In the genomic region with DNA sequence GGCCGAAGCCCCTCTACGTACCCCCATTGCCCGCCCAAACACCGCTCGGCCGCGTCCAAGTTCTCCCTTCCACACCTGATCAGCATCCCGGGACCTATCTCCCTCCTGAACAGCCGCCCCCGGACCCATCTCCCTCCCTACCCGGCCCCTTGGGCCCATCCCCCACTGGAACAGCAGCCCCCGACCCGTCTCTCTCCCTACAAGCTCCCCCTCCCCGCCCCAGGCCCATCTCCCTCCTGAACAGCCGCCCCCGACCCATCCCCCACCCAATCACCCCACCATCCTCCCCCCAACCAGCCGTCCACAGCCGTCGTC, we compare ENCODE assay signal across 13 cellular contexts. TPM values are rescaled to one million over a fixed set of nuclear protein-coding genes. Genes with fewer than 3 reads are reported as not detected.
A peak's percentile ranks its signal among the peaks of the same experiment; 100 is the strongest.
DNase-seq lines count a peak whose midpoint lies in the region; ATAC-seq and TF ChIP-seq lines count a peak whose summit lies in the region.
"Had no signal": no experiment of that assay in that cellular context is flagged by ENCODE, and none has a peak within 500 bp of the region (broad histone marks: within the 10 kb centered on the region; RNA-seq: fewer than 3 reads in every experiment).

No MANE protein-coding gene starts in this region.

- H3K9ac ChIP-seq in BLaER1, result peak overlapping the region; percentile 83
- no peak overlapping the region for H3K9ac ChIP-seq in iPS-15b (ENCODE audit: low read depth, low read length)

- TF ChIP-seq CTCF in WTC11 (IDR thresholded peaks at IDR 0.05) (no peak), retinal pigment epithelial cell (conservative IDR thresholded peaks at IDR 0.05; ENCODE audit: low read depth, low read length) (no peak)

- H3K4me3 ChIP-seq in BLaER1, result peak overlapping the region; percentile 78
- H3K4me3 ChIP-seq in iPS-15b (ENCODE audit: low read depth, low read length), result peak overlapping the region; percentile 18
- H3K4me3 ChIP-seq in retinal pigment epithelial cell (ENCODE audit: low read length), result peak overlapping the region; percentile 40
- H3K4me3 ChIP-seq in naive thymus-derived CD4-positive, alpha-beta T cell (ENCODE audit: low read length), result no peak overlapping the region
- H3K4me3 ChIP-seq: colonic mucosa had no signal

- no peaks in the 10 kb centered on the region for H4K20me1 ChIP-seq in BLaER1

- POLR2A ChIA-PET in WTC11 (lab: Charles Lee), result interaction anchor here (0.5 to 1.0 kb wide), 2 partner anchors 9 to 102 kb away, joined by 3 read pairs; no protein-coding TSS in a partner anchor
- POLR2A ChIA-PET in naive thymus-derived CD4-positive, alpha-beta T cell (lab: Charles Lee), result no interaction called here
- POLR2A ChIA-PET in activated CD4-positive, alpha-beta T cell treated with anti-CD3 and anti-CD28 coated beads for 36 hours (lab: Charles Lee), result no interaction called here

- H3K4me2 ChIP-seq in BLaER1, result peak overlapping the region; percentile 80

- in situ Hi-C loops in ACHN (cut with HindIII; ENCODE audit: low pct_ligation_motif_present, low pct_unique_long_range_greater_than_20kb, low sequenced_read_pairs), result no loop called here

- H3K9me3 ChIP-seq in BLaER1 (no peaks in the 10 kb centered on the region), iPS-15b (ENCODE audit: control insufficient read depth, insufficient read depth, low read length) (no peaks in the 10 kb centered on the region), T-helper 17 cell (ENCODE audit: control insufficient read depth, low read length, poor library complexity, severe bottlenecking) (peaks cover 5% of the 10 kb centered on the region)
- peaks cover 0 to 54% (median 0%) of the 10 kb centered on the region in 3 experiments for H3K9me3 ChIP-seq in naive thymus-derived CD4-positive, alpha-beta T cell (ENCODE audit: control insufficient read depth in 2 of 3, low read length in 3 of 3)
- H3K9me3 ChIP-seq: colonic mucosa had no signal

- CTCF ChIA-PET in WTC11 (lab: Charles Lee), result interaction anchor here (0.6 to 1.3 kb wide), 5 partner anchors 9 to 117 kb away, joined by 3 to 5 read pairs (median 3); a partner anchor contains a TSS
- CTCF ChIA-PET in naive thymus-derived CD4-positive, alpha-beta T cell (lab: Charles Lee), result no interaction called here
- CTCF ChIA-PET in activated CD4-positive, alpha-beta T cell treated with anti-CD3 and anti-CD28 coated beads for 36 hours (lab: Charles Lee), result no interaction called here

- H3K36me3 ChIP-seq in BLaER1 (no peaks in the 10 kb centered on the region), iPS-15b (ENCODE audit: control insufficient read depth, insufficient read depth, low read length) (no peaks in the 10 kb centered on the region)
- H3K36me3 ChIP-seq in naive thymus-derived CD4-positive, alpha-beta T cell (ENCODE audit: control insufficient read depth in 2 of 3, insufficient read depth in 3 of 3, low read length in 3 of 3), result no peaks in the 10 kb centered on the region
- H3K36me3 ChIP-seq: colonic mucosa had no signal

- H3K4me3 Mint-ChIP-seq in WTC11 (peak overlapping the region; percentile 75), T-helper 17 cell (no peak overlapping the region)
- H3K4me3 Mint-ChIP-seq in naive thymus-derived CD4-positive, alpha-beta T cell, result peak overlapping the region in 4 of 10 donors; percentile 9 to 75 (median 38)
- H3K4me3 Mint-ChIP-seq in activated CD4-positive, alpha-beta T cell treated with anti-CD3 and anti-CD28 coated beads for 36 hours, result no peak overlapping the region

- H3K27ac Mint-ChIP-seq in WTC11 (no peak overlapping the region), T-helper 17 cell (no peak overlapping the region)
- no peak overlapping the region for H3K27ac Mint-ChIP-seq in naive thymus-derived CD4-positive, alpha-beta T cell
- no peak overlapping the region for H3K27ac Mint-ChIP-seq in activated CD4-positive, alpha-beta T cell treated with anti-CD3 and anti-CD28 coated beads for 36 hours

- peaks cover 27% of the 10 kb centered on the region for H3K4me1 Mint-ChIP-seq in WTC11
- no peaks in the 10 kb centered on the region for H3K4me1 Mint-ChIP-seq in T-helper 17 cell
- peaks cover 0 to 4% (median 2%) of the 10 kb centered on the region in 7 donors for H3K4me1 Mint-ChIP-seq in naive thymus-derived CD4-positive, alpha-beta T cell
- H3K4me1 Mint-ChIP-seq in activated CD4-positive, alpha-beta T cell treated with anti-CD3 and anti-CD28 coated beads for 36 hours, result no peaks in the 10 kb centered on the region

- 0 out of 2 replicates have a peak, but pooled peaks cover 3% of the 10 kb centered on the region for H3K36me3 Mint-ChIP-seq in WTC11
- H3K36me3 Mint-ChIP-seq in T-helper 17 cell (ENCODE audit: low read depth), result peaks cover 4% of the 10 kb centered on the region
- H3K36me3 Mint-ChIP-seq in naive thymus-derived CD4-positive, alpha-beta T cell, result peaks cover 4 to 21% (median 16%) of the 10 kb centered on the region in 5 donors
- peaks cover 27% of the 10 kb centered on the region for H3K36me3 Mint-ChIP-seq in activated CD4-positive, alpha-beta T cell treated with anti-CD3 and anti-CD28 coated beads for 36 hours (ENCODE audit: low read depth)

- intact Hi-C loops in naive thymus-derived CD4-positive, alpha-beta T cell (cut with micrococcal nuclease), result no loop called here
- intact Hi-C loops in activated CD4-positive, alpha-beta T cell treated with anti-CD3 and anti-CD28 coated beads for 36 hours (cut with DNase I, micrococcal nuclease), result no loop called here

- H3K27ac ChIP-seq in BLaER1, result peak overlapping the region; percentile 82
- H3K27ac ChIP-seq in naive thymus-derived CD4-positive, alpha-beta T cell (ENCODE audit: low read depth, low read length), result no peak overlapping the region
- H3K27ac ChIP-seq: colonic mucosa had no signal

- ATAC-seq in WTC11 (peak; percentile 6; the same call in 1 of the 2 replicates), T-helper 17 cell (no peak)
- ATAC-seq in naive thymus-derived CD4-positive, alpha-beta T cell, result no peak
- ATAC-seq in activated CD4-positive, alpha-beta T cell treated with anti-CD3 and anti-CD28 coated beads for 36 hours, result no peak

- H3K27me3 ChIP-seq in BLaER1 (no peaks in the 10 kb centered on the region), iPS-15b (ENCODE audit: control insufficient read depth, insufficient read depth, low read length) (no peaks in the 10 kb centered on the region)
- H3K27me3 ChIP-seq in naive thymus-derived CD4-positive, alpha-beta T cell (ENCODE audit: control insufficient read depth in 2 of 2, insufficient read depth in 2 of 2, low read length in 2 of 2), result peaks cover 0 to 4% of the 10 kb centered on the region in 2 donors
- H3K27me3 ChIP-seq: colonic mucosa had no signal

- DNase-seq in WTC11 (ENCODE audit: low spot score) (peak; percentile 47), retinal pigment epithelial cell (ENCODE audit: low read depth) (no peak), T-helper 17 cell (no peak), ACHN (no peak)
- no peak for DNase-seq in naive thymus-derived CD4-positive, alpha-beta T cell
- DNase-seq in activated CD4-positive, alpha-beta T cell treated with anti-CD3 and anti-CD28 coated beads for 36 hours, result no peak
- DNase-seq: activated CD4-positive, alpha-beta T cell treated with anti-CD3 and anti-CD28 coated beads, Interleukin-2, amount 50 U/mL, for 4 hours; foreskin melanocyte; NCI-H1694 had no signal

- peaks cover 8% of the 10 kb centered on the region for H3K9me3 Mint-ChIP-seq in WTC11
- peaks cover 13 to 87% (median 50%) of the 10 kb centered on the region in 11 donors for H3K9me3 Mint-ChIP-seq in naive thymus-derived CD4-positive, alpha-beta T cell
- H3K9me3 Mint-ChIP-seq in activated CD4-positive, alpha-beta T cell treated with anti-CD3 and anti-CD28 coated beads for 36 hours (ENCODE audit: low read depth), result peaks cover 25% of the 10 kb centered on the region

- H3K27me3 Mint-ChIP-seq in WTC11 (ENCODE audit: low read depth) (peaks cover 57% of the 10 kb centered on the region), T-helper 17 cell (no peaks in the 10 kb centered on the region)
- peaks cover 3 to 48% (median 33%) of the 10 kb centered on the region in 5 donors for H3K27me3 Mint-ChIP-seq in naive thymus-derived CD4-positive, alpha-beta T cell
- peaks cover 29% of the 10 kb centered on the region for H3K27me3 Mint-ChIP-seq in activated CD4-positive, alpha-beta T cell treated with anti-CD3 and anti-CD28 coated beads for 36 hours

- H3K4me1 ChIP-seq in BLaER1 (peaks cover 21% of the 10 kb centered on the region), iPS-15b (ENCODE audit: control insufficient read depth, insufficient read depth, low read length) (no peaks in the 10 kb centered on the region)
- H3K4me1 ChIP-seq in naive thymus-derived CD4-positive, alpha-beta T cell (ENCODE audit: control insufficient read depth in 2 of 2, insufficient read depth in 2 of 2, low read length in 2 of 2), result no peaks in the 10 kb centered on the region
- H3K4me1 ChIP-seq: colonic mucosa had no signal

TF ChIP-seq in WTC11, 78 proteins besides CTCF, POLR2A, EP300 and RAD21:
- no peak for TF ChIP-seq ZNF423 (CRISPR knock-in tag; IDR thresholded peaks at IDR 0.05)
- no peak for TF ChIP-seq KAT7 (CRISPR knock-in tag; IDR thresholded peaks at IDR 0.05; ENCODE audit: borderline replicate concordance)
- TF ChIP-seq, protein P1, sequence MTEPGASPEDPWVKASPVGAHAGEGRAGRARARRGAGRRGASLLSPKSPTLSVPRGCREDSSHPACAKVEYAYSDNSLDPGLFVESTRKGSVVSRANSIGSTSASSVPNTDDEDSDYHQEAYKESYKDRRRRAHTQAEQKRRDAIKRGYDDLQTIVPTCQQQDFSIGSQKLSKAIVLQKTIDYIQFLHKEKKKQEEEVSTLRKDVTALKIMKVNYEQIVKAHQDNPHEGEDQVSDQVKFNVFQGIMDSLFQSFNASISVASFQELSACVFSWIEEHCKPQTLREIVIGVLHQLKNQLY (CRISPR knock-in tag; IDR thresholded peaks at IDR 0.05), result no peak
- TF ChIP-seq RELA (CRISPR knock-in tag; IDR thresholded peaks at IDR 0.05; ENCODE audit: borderline replicate concordance), result no peak

RNA-seq across cellular contexts. Expression of a gene that starts 0.6 kb away (rescaled TPM):
- total RNA-seq in WTC11 (2021) (0.69 to 1.3 TPM (median 0.78 TPM) in 3 replicates), T-helper 17 cell (not detected)
- not detected for total RNA-seq in naive thymus-derived CD4-positive, alpha-beta T cell
- not detected for polyA plus RNA-seq in naive thymus-derived CD4-positive, alpha-beta T cell
- total RNA-seq in activated CD4-positive, alpha-beta T cell treated with anti-CD3 and anti-CD28 coated beads for 36 hours, result not detected
- total RNA-seq: colonic mucosa, mesenteric fat pad had no signal

RNA-seq across cellular contexts. Expression of a gene that starts 24.6 kb away (rescaled TPM):
- total RNA-seq in WTC11 (2021) (5.6 to 8.0 TPM (median 7.2 TPM) in 3 replicates), T-helper 17 cell (under 1 TPM; 0.16 to 0.57 TPM)
- 1 to 10 TPM in 4 of 5 experiments, under 1 TPM in 1; 0.07 to 2.9 (median 2.5) TPM for total RNA-seq in naive thymus-derived CD4-positive, alpha-beta T cell
- polyA plus RNA-seq in naive thymus-derived CD4-positive, alpha-beta T cell, result 1 to 10 TPM; 1.8 to 3.3 TPM
- total RNA-seq in activated CD4-positive, alpha-beta T cell treated with anti-CD3 and anti-CD28 coated beads for 36 hours, result 1 to 10 TPM; 1.3 to 1.5 TPM

RNA-seq across cellular contexts. Expression of a gene that starts 31.8 kb away (rescaled TPM):
- total RNA-seq in WTC11 (2021) (24.5 to 26.2 TPM (median 26.1 TPM) in 3 replicates), T-helper 17 cell (1 to 10 TPM; 7.1 TPM)
- total RNA-seq in naive thymus-derived CD4-positive, alpha-beta T cell, result 10 to 100 TPM; 11.9 to 37.5 (median 15.3) TPM
- polyA plus RNA-seq in naive thymus-derived CD4-positive, alpha-beta T cell, result 10 to 100 TPM in 1 of 2 donors, 1 to 10 TPM in 1; 9.4 to 11.3 TPM
- 1 to 10 TPM; 6.0 to 8.9 TPM for total RNA-seq in activated CD4-positive, alpha-beta T cell treated with anti-CD3 and anti-CD28 coated beads for 36 hours
